8 cellular contexts compared by ENCODE assay signal in the genomic region with DNA sequence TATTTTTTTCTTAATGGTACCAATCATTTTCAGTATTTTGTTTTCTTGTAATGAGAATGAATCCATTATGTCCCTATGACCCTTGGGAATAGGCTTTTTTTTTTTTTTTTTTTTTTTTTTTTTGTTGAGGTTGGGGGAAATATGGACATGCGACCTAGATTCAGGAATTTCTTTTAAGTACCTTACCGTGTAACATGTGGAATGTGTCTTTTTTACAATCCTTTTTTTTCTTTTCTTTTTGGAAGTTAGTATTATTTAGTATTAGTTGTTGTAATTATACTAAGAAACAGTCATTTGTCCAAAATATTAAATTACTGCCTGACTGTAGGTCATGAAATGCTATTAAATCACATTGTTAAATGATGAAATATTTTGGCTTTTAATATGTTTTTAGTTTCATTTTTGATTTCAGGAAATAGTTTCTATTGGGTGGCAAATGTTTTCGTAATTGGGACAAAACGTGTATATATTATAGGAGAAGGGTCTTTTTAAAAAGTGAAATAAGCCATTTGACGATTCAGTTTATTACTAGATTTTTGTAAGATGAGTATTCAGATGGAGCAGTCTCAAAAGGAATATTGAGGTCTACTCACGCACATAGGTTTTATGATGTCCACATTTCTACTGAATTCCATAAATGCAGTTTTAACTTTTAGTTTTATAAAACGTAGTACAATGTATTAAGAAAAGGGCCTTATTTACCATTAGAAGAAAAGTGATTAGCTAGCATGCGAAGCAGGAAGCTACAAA. TPM values are rescaled to one million over a fixed set of nuclear protein-coding genes. Genes with fewer than 3 reads are reported as not detected.
DNase-seq lines count a peak whose midpoint lies in the region; ATAC-seq and TF ChIP-seq lines count a peak whose summit lies in the region.

No MANE protein-coding gene starts in this region.

- H3K9me2 ChIP-seq in OCI-LY1 (ENCODE audit: low read depth, low read length), result no peaks in the 10 kb centered on the region

- peaks cover 65% of the 10 kb centered on the region for H3K4me1 ChIP-seq in OCI-LY1 (ENCODE audit: insufficient read depth, low read length, severe bottlenecking)
- H3K4me1 ChIP-seq in endodermal cell (ENCODE audit: control insufficient read depth, insufficient read depth, low read length), result peaks cover 2% of the 10 kb centered on the region

- no peaks in the 10 kb centered on the region for H3K9me3 ChIP-seq in OCI-LY1 (ENCODE audit: low read length)
- no peaks in the 10 kb centered on the region for H3K9me3 ChIP-seq in endodermal cell (ENCODE audit: control insufficient read depth, low read length)

- peak overlapping the region; percentile 88 for H3K27ac ChIP-seq in OCI-LY1 (ENCODE audit: low read depth, low read length, poor library complexity, severe bottlenecking)
- H3K27ac ChIP-seq in endodermal cell (ENCODE audit: low read depth, low read length), result no peak overlapping the region

- no peak for DNase-seq in endodermal cell
- no peak for DNase-seq in retinal pigment epithelial cell (ENCODE audit: low read depth)
- DNase-seq in stimulated activated CD4-positive, alpha-beta T cell treated with anti-CD3 and anti-CD28 coated beads, Interleukin-15, amount 100 ng/mL, for 24 hours, result no peak

- ATAC-seq in HG03196 (IDR thresholded peaks at IDR 0.05; ENCODE audit: unreplicated experiment) (no peak), HG03045 (IDR thresholded peaks at IDR 0.05; ENCODE audit: unreplicated experiment) (no peak), HG02938 (IDR thresholded peaks at IDR 0.05; ENCODE audit: unreplicated experiment) (no peak)

- no peaks in the 10 kb centered on the region for H3K9me3 Mint-ChIP-seq in endodermal cell

- H3K4me2 ChIP-seq in OCI-LY1 (ENCODE audit: low read length), result peak overlapping the region; percentile 97

- no peak overlapping the region for H3K27ac Mint-ChIP-seq in endodermal cell

- H3K36me3 ChIP-seq in OCI-LY1 (ENCODE audit: insufficient read depth, low read length), result peaks cover 24% of the 10 kb centered on the region
- H3K36me3 ChIP-seq in endodermal cell (ENCODE audit: control insufficient read depth, insufficient read depth, low read length), result peaks cover 3% of the 10 kb centered on the region

- H3K4me3 Mint-ChIP-seq in endodermal cell, result peak overlapping the region; percentile 92

- no peaks in the 10 kb centered on the region for H3K27me3 Mint-ChIP-seq in endodermal cell (ENCODE audit: insufficient read depth)

- H3F3A ChIP-seq in OCI-LY1 (ENCODE audit: insufficient read depth, low read length), result no peaks in the 10 kb centered on the region

- 59 to 85% methylated on average over 3 to 8 of the region's 8 CpGs for WGBS in endodermal cell (ENCODE audit: insufficient coverage in 1 of 2, insufficient read length in 1 of 2), 2 experiments

- H3K9ac ChIP-seq in OCI-LY1 (ENCODE audit: low read length), result peak overlapping the region; percentile 92
- peak overlapping the region; percentile 69 for H3K9ac ChIP-seq in endodermal cell (ENCODE audit: extremely low read depth, low read length, poor library complexity, severe bottlenecking)

- peaks cover 7% of the 10 kb centered on the region for H3K36me3 Mint-ChIP-seq in endodermal cell (ENCODE audit: low read depth)

- peak overlapping the region; percentile 98; the same call in 1 of the 2 replicates for H3K4me3 ChIP-seq in GM08714 (ENCODE audit: low read length)
- H3K4me3 ChIP-seq in OCI-LY1 (ENCODE audit: low read depth, low read length, poor library complexity, severe bottlenecking), result peak overlapping the region; percentile 81
- peak overlapping the region; percentile 84 for H3K4me3 ChIP-seq in endodermal cell (ENCODE audit: low read length)
- H3K4me3 ChIP-seq in retinal pigment epithelial cell (ENCODE audit: low read length), result peak overlapping the region; percentile 94

- H3K79me2 ChIP-seq in OCI-LY1 (ENCODE audit: insufficient read depth, low read length), result peaks cover 75% of the 10 kb centered on the region

- H3K4me1 Mint-ChIP-seq in endodermal cell, result peaks cover 42% of the 10 kb centered on the region

- TF ChIP-seq CTCF in OCI-LY1 (IDR thresholded peaks at IDR 0.05; ENCODE audit: low read length) (no peak), endodermal cell (conservative IDR thresholded peaks at IDR 0.05) (no peak), retinal pigment epithelial cell (conservative IDR thresholded peaks at IDR 0.05; ENCODE audit: low read depth, low read length) (no peak)

- H4K20me1 ChIP-seq in OCI-LY1 (ENCODE audit: insufficient read depth, low read length), result no peaks in the 10 kb centered on the region

- H3K27me3 ChIP-seq in OCI-LY1 (ENCODE audit: insufficient read depth, low read length), result no peaks in the 10 kb centered on the region
- H3K27me3 ChIP-seq in endodermal cell (ENCODE audit: control insufficient read depth, insufficient read depth, low read length, poor library complexity, severe bottlenecking), result no peaks in the 10 kb centered on the region

- H2AFZ ChIP-seq in OCI-LY1 (ENCODE audit: low read length), result no peak overlapping the region

RNA-seq across cellular contexts. Expression of gene ARID1B, which starts 4.9 kb away (rescaled TPM):
- 100 to 1,000 TPM in 1 of 2 donors, 10 to 100 TPM in 1; 74.0 to 110 TPM for total RNA-seq in endodermal cell
- polyA plus RNA-seq in endodermal cell (2013, experiment 1 of 2), result 44.9 TPM
- polyA plus RNA-seq in endodermal cell (2013, experiment 2 of 2), result 47.0 TPM
